In the genomic region with DNA sequence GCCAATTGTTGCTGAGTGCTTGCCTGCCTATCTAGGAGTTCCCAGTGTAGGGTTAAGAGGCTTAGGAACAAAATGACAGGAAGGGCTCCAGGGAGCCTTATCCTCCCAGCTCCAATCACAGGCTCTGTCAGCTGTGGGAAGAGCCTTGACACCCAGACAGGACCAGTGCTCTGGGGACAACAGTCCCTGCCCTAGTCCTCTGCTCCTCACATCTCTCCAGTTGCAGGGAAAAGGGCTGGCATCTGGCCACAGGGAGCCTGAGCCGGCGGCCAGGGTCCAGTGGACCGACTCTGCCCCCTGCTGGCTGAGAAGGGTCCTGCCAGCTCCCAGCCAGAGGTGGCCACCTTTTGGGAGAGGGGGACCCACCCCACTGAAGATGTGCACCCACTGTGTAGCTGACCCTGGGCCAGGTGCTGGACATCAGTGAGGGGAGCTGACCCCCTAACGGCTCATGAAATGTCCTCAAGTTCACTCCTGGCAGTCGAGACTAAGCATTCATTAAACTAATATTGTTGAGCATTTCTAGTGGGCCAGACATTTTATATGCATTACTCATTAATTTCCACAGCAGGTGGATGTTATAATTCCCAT, we compare ENCODE assay signal across 8 cellular contexts.
DNase-seq lines count a peak whose midpoint lies in the region; ATAC-seq and TF ChIP-seq lines count a peak whose summit lies in the region.

No MANE protein-coding gene starts in this region.

- no peak overlapping the region for H3K4me3 ChIP-seq in foreskin fibroblast (ENCODE audit: low read depth in 1 of 2, low read length in 2 of 2)

- DNase-seq in C1 segment of cervical spinal cord (lab: John Stamatoyannopoulos, UW) (peak in 11 of 14 donors; percentile 47 to 85 (median 63)), HK-2 (ENCODE audit: unreplicated experiment) (peak; percentile 86), OCI-M1 (lab: John Stamatoyannopoulos, UW) (peak; percentile 84), activated gamma-delta T cell treated with Interleukin-2 at 50 U/mL for 16 hours (peak; percentile 66), foreskin fibroblast (peak; percentile 53 to 86), nucleus accumbens (lab: John Stamatoyannopoulos, UW) (peak in 45 of 56 donors; percentile 35 to 87 (median 64))

- ATAC-seq in HG02938 (IDR thresholded peaks at IDR 0.05; ENCODE audit: unreplicated experiment) (no peak), HG03196 (IDR thresholded peaks at IDR 0.05; ENCODE audit: unreplicated experiment) (no peak)

- peak; percentile 96 for TF ChIP-seq CTCF in foreskin fibroblast (IDR thresholded peaks at IDR 0.05; ENCODE audit: low read depth, low read length)
